In the genomic region with DNA sequence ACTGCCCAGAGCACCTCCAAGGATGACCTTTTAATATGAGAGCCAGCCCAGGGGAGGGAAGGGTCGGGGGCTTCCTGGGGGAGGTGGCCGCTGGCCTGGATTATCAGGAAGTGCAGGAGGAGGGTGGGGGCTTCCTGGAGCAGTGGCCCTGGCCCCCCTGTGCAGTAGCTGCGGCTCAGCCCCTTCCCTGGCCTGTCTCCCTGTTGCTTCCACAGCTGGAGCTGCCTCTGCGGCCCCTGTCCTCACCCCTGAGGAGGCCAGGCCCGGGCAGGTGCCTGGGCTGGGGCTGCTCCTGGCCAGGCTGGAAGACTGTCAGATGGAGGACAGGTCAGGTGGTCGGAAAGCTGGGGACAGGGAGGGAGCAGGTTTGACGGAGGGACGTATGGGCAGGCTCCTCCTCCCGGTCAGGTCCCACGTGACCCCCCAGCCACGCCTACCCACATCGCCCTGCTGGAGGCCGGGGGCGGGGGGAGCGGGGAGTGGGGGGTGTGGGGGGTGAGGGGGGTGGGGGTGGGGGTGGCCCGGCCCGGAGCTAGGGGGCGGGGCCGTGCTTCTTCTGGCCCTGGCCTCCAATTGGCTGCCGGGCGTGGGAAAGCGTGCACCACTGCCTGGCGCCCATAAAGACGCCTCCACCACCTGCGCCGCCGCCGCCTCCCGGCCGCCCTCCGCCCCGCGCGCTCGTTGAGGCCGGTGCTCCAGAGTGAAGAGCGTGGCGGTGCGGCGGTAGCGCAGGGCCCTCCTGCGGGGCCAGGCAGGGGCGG, we compare ENCODE assay signal across 1 cellular context.
TF ChIP-seq lines count a peak whose summit lies in the region.

No MANE protein-coding gene starts in this region.

TF ChIP-seq in HepG2, 621 proteins besides CTCF, POLR2A, EP300 and RAD21 (continued from another document and continues in another):
- no peak for TF ChIP-seq NR3C1 (CRISPR knock-in tag; IDR thresholded peaks at IDR 0.05)
- no peak for TF ChIP-seq HNF4A (CRISPR knock-in tag; IDR thresholded peaks at IDR 0.05)
- TF ChIP-seq, protein P1, sequence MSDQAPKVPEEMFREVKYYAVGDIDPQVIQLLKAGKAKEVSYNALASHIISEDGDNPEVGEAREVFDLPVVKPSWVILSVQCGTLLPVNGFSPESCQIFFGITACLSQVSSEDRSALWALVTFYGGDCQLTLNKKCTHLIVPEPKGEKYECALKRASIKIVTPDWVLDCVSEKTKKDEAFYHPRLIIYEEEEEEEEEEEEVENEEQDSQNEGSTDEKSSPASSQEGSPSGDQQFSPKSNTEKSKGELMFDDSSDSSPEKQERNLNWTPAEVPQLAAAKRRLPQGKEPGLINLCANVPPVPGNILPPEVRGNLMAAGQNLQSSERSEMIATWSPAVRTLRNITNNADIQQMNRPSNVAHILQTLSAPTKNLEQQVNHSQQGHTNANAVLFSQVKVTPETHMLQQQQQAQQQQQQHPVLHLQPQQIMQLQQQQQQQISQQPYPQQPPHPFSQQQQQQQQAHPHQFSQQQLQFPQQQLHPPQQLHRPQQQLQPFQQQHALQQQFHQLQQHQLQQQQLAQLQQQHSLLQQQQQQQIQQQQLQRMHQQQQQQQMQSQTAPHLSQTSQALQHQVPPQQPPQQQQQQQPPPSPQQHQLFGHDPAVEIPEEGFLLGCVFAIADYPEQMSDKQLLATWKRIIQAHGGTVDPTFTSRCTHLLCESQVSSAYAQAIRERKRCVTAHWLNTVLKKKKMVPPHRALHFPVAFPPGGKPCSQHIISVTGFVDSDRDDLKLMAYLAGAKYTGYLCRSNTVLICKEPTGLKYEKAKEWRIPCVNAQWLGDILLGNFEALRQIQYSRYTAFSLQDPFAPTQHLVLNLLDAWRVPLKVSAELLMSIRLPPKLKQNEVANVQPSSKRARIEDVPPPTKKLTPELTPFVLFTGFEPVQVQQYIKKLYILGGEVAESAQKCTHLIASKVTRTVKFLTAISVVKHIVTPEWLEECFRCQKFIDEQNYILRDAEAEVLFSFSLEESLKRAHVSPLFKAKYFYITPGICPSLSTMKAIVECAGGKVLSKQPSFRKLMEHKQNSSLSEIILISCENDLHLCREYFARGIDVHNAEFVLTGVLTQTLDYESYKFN (CRISPR knock-in tag; conservative IDR thresholded peaks at IDR 0.05) = no peak
- TF ChIP-seq, protein P2, sequence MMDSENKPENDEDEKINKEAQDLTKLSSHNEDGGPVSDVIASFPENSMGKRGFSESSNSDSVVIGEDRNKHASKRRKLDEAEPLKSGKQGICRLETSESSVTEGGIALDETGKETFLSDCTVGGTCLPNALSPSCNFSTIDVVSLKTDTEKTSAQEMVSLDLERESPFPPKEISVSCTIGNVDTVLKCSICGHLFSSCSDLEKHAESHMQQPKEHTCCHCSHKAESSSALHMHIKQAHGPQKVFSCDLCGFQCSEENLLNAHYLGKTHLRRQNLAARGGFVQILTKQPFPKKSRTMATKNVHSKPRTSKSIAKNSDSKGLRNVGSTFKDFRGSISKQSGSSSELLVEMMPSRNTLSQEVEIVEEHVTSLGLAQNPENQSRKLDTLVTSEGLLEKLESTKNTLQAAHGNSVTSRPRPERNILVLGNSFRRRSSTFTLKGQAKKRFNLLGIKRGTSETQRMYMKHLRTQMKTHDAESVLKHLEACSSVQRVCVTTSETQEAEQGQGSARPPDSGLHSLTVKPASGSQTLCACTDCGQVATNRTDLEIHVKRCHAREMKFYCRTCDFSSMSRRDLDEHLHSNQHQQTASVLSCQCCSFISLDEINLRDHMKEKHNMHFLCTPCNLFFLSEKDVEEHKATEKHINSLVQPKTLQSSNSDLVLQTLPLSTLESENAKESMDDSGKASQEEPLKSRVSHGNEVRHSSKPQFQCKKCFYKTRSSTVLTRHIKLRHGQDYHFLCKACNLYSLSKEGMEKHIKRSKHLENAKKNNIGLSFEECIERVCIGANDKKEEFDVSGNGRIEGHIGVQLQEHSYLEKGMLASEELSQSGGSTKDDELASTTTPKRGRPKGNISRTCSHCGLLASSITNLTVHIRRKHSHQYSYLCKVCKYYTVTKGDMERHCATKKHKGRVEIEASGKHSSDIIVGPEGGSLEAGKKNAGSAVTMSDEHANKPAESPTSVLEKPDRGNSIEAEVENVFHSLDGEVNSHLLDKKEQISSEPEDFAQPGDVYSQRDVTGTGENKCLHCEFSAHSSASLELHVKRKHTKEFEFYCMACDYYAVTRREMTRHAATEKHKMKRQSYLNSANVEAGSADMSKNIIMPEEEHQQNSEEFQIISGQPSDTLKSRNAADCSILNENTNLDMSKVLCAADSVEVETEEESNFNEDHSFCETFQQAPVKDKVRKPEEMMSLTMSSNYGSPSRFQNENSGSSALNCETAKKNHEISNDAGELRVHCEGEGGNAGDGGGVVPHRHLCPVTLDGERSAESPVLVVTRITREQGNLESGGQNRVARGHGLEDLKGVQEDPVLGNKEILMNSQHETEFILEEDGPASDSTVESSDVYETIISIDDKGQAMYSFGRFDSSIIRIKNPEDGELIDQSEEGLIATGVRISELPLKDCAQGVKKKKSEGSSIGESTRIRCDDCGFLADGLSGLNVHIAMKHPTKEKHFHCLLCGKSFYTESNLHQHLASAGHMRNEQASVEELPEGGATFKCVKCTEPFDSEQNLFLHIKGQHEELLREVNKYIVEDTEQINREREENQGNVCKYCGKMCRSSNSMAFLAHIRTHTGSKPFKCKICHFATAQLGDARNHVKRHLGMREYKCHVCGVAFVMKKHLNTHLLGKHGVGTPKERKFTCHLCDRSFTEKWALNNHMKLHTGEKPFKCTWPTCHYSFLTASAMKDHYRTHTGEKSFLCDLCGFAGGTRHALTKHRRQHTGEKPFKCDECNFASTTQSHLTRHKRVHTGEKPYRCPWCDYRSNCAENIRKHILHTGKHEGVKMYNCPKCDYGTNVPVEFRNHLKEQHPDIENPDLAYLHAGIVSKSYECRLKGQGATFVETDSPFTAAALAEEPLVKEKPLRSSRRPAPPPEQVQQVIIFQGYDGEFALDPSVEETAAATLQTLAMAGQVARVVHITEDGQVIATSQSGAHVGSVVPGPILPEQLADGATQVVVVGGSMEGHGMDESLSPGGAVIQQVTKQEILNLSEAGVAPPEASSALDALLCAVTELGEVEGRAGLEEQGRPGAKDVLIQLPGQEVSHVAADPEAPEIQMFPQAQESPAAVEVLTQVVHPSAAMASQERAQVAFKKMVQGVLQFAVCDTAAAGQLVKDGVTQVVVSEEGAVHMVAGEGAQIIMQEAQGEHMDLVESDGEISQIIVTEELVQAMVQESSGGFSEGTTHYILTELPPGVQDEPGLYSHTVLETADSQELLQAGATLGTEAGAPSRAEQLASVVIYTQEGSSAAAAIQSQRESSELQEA (CRISPR knock-in tag; IDR thresholded peaks at IDR 0.05; ENCODE audit: not compliant biosample characterization) = no peak
- TF ChIP-seq ZNF780A (CRISPR knock-in tag; IDR thresholded peaks at IDR 0.05) = no peak
- TF ChIP-seq CBFB (CRISPR knock-in tag; IDR thresholded peaks at IDR 0.05) = no peak
- TF ChIP-seq SRSF9 (IDR thresholded peaks at IDR 0.05; ENCODE audit: borderline replicate concordance, insufficient read depth, low read depth, low read length, poor library complexity, severe bottlenecking) = no peak
- TF ChIP-seq ZNF746 (CRISPR knock-in tag; IDR thresholded peaks at IDR 0.05) = no peak
- no peak for TF ChIP-seq ZNF432 (CRISPR knock-in tag; IDR thresholded peaks at IDR 0.05; ENCODE audit: borderline replicate concordance)
- TF ChIP-seq, protein P3, sequence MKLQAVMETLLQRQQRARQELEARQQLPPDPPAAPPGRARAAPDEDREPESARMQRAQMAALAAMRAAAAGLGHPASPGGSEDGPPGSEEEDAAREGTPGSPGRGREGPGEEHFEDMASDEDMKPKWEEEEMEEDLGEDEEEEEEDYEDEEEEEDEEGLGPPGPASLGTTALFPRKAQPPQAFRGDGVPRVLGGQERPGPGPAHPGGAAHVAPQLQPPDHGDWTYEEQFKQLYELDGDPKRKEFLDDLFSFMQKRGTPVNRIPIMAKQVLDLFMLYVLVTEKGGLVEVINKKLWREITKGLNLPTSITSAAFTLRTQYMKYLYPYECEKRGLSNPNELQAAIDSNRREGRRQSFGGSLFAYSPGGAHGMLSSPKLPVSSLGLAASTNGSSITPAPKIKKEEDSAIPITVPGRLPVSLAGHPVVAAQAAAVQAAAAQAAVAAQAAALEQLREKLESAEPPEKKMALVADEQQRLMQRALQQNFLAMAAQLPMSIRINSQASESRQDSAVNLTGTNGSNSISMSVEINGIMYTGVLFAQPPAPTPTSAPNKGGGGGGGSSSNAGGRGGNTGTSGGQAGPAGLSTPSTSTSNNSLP (IDR thresholded peaks at IDR 0.05; ENCODE audit: low read depth, low read length) = no peak
- no peak; the same call in 1 of the 2 replicates for TF ChIP-seq ZNF501 (CRISPR knock-in tag; IDR thresholded peaks at IDR 0.05)
- TF ChIP-seq SOX13 (IDR thresholded peaks at IDR 0.05) = no peak
- TF ChIP-seq SOX13 (CRISPR knock-in tag; conservative IDR thresholded peaks at IDR 0.05 in 1 of 2, IDR thresholded peaks at IDR 0.05 in 1 of 2) = no peak
- TF ChIP-seq, protein P4, sequence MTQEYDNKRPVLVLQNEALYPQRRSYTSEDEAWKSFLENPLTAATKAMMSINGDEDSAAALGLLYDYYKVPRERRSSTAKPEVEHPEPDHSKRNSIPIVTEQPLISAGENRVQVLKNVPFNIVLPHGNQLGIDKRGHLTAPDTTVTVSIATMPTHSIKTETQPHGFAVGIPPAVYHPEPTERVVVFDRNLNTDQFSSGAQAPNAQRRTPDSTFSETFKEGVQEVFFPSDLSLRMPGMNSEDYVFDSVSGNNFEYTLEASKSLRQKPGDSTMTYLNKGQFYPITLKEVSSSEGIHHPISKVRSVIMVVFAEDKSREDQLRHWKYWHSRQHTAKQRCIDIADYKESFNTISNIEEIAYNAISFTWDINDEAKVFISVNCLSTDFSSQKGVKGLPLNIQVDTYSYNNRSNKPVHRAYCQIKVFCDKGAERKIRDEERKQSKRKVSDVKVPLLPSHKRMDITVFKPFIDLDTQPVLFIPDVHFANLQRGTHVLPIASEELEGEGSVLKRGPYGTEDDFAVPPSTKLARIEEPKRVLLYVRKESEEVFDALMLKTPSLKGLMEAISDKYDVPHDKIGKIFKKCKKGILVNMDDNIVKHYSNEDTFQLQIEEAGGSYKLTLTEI (CRISPR knock-in tag; conservative IDR thresholded peaks at IDR 0.05) = no peak
- TF ChIP-seq, protein P5, sequence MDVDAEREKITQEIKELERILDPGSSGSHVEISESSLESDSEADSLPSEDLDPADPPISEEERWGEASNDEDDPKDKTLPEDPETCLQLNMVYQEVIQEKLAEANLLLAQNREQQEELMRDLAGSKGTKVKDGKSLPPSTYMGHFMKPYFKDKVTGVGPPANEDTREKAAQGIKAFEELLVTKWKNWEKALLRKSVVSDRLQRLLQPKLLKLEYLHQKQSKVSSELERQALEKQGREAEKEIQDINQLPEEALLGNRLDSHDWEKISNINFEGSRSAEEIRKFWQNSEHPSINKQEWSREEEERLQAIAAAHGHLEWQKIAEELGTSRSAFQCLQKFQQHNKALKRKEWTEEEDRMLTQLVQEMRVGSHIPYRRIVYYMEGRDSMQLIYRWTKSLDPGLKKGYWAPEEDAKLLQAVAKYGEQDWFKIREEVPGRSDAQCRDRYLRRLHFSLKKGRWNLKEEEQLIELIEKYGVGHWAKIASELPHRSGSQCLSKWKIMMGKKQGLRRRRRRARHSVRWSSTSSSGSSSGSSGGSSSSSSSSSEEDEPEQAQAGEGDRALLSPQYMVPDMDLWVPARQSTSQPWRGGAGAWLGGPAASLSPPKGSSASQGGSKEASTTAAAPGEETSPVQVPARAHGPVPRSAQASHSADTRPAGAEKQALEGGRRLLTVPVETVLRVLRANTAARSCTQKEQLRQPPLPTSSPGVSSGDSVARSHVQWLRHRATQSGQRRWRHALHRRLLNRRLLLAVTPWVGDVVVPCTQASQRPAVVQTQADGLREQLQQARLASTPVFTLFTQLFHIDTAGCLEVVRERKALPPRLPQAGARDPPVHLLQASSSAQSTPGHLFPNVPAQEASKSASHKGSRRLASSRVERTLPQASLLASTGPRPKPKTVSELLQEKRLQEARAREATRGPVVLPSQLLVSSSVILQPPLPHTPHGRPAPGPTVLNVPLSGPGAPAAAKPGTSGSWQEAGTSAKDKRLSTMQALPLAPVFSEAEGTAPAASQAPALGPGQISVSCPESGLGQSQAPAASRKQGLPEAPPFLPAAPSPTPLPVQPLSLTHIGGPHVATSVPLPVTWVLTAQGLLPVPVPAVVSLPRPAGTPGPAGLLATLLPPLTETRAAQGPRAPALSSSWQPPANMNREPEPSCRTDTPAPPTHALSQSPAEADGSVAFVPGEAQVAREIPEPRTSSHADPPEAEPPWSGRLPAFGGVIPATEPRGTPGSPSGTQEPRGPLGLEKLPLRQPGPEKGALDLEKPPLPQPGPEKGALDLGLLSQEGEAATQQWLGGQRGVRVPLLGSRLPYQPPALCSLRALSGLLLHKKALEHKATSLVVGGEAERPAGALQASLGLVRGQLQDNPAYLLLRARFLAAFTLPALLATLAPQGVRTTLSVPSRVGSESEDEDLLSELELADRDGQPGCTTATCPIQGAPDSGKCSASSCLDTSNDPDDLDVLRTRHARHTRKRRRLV (CRISPR knock-in tag; IDR thresholded peaks at IDR 0.05) = no peak
- no peak for TF ChIP-seq HNRNPH1 (optimal IDR thresholded peaks at IDR 0.05; ENCODE audit: low read depth, low read length)
- TF ChIP-seq ZNF557 (CRISPR knock-in tag; IDR thresholded peaks at IDR 0.05) = no peak
- TF ChIP-seq SRY (CRISPR knock-in tag; IDR thresholded peaks at IDR 0.05) = no peak
- TF ChIP-seq FOXP1 (IDR thresholded peaks at IDR 0.05) = no peak
- TF ChIP-seq FOXP1 (CRISPR knock-in tag; IDR thresholded peaks at IDR 0.05) = no peak
- TF ChIP-seq, protein P6, sequence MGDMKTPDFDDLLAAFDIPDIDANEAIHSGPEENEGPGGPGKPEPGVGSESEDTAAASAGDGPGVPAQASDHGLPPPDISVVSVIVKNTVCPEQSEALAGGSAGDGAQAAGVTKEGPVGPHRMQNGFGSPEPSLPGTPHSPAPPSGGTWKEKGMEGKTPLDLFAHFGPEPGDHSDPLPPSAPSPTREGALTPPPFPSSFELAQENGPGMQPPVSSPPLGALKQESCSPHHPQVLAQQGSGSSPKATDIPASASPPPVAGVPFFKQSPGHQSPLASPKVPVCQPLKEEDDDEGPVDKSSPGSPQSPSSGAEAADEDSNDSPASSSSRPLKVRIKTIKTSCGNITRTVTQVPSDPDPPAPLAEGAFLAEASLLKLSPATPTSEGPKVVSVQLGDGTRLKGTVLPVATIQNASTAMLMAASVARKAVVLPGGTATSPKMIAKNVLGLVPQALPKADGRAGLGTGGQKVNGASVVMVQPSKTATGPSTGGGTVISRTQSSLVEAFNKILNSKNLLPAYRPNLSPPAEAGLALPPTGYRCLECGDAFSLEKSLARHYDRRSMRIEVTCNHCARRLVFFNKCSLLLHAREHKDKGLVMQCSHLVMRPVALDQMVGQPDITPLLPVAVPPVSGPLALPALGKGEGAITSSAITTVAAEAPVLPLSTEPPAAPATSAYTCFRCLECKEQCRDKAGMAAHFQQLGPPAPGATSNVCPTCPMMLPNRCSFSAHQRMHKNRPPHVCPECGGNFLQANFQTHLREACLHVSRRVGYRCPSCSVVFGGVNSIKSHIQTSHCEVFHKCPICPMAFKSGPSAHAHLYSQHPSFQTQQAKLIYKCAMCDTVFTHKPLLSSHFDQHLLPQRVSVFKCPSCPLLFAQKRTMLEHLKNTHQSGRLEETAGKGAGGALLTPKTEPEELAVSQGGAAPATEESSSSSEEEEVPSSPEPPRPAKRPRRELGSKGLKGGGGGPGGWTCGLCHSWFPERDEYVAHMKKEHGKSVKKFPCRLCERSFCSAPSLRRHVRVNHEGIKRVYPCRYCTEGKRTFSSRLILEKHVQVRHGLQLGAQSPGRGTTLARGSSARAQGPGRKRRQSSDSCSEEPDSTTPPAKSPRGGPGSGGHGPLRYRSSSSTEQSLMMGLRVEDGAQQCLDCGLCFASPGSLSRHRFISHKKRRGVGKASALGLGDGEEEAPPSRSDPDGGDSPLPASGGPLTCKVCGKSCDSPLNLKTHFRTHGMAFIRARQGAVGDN (CRISPR knock-in tag; IDR thresholded peaks at IDR 0.05) = 0 out of 2 replicates have a peak, but pooled peaks have one; percentile 74
- TF ChIP-seq POLR2AphosphoS5 (IDR thresholded peaks at IDR 0.05; ENCODE audit: low read depth, low read length) = peak; percentile 49; the same call in 1 of the 2 replicates
